In genomic region chr6:158559895-158560786, GRCh38 we compare ENCODE assay signal across 8 cellular contexts.
DNase-seq lines count a peak whose midpoint lies in the region; ATAC-seq and FAIRE-seq lines count a peak whose summit lies in the region.

A gene with protein sequence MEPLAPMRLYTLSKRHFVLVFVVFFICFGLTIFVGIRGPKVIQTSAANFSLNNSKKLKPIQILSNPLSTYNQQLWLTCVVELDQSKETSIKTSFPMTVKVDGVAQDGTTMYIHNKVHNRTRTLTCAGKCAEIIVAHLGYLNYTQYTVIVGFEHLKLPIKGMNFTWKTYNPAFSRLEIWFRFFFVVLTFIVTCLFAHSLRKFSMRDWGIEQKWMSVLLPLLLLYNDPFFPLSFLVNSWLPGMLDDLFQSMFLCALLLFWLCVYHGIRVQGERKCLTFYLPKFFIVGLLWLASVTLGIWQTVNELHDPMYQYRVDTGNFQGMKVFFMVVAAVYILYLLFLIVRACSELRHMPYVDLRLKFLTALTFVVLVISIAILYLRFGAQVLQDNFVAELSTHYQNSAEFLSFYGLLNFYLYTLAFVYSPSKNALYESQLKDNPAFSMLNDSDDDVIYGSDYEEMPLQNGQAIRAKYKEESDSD (plus strand): TSS chr6:158560091. CDS start chr6:158560225, 134 bp downstream.

- no peaks in the 10 kb centered on the region for H3K27me3 Mint-ChIP-seq in memory B cell

- ATAC-seq in HG03457 (IDR thresholded peaks at IDR 0.05; ENCODE audit: unreplicated experiment) (peak; percentile 74), memory B cell (ENCODE audit: low read depth) (peak; percentile 96)

- H3K4me1 Mint-ChIP-seq in memory B cell: peaks cover 21% of the 10 kb centered on the region

- FAIRE-seq in GM19239 (lab: Jason Lieb, UNC): peak; percentile 81

- DNase-seq in C1 segment of cervical spinal cord (lab: John Stamatoyannopoulos, UW): peak in 13 of 14 donors; percentile 19 to 87 (median 66)
- peak; percentile 84 for DNase-seq in GM19239 (ENCODE audit: insufficient read length, low spot score)
- DNase-seq in NCI-H82 treated with DMSO at 0.1 percent for 48 hours (lab: John Stamatoyannopoulos, UW; ENCODE audit: unreplicated experiment): peak; percentile 41
- DNase-seq in activated CD8-positive, alpha-beta memory T cell treated with anti-CD3 and anti-CD28 coated beads for 24 hours: peak; percentile 91
- DNase-seq in effector CD8-positive, alpha-beta T cell (lab: John Stamatoyannopoulos, UW): peak; percentile 72
- DNase-seq in memory B cell (ENCODE audit: low spot score in 2 of 2): peak; percentile 76 to 78
- DNase-seq in stimulated activated CD8-positive, alpha-beta memory T cell treated with anti-CD3 and anti-CD28 coated beads, Interleukin-12 subunit alpha, Interleukin-12 subunit beta, amount 100 ng/mL, for 24 hours (ENCODE audit: extremely low read depth): peak; percentile 70

- no peaks in the 10 kb centered on the region for H3K9me3 Mint-ChIP-seq in memory B cell

- no peaks in the 10 kb centered on the region for H3K36me3 Mint-ChIP-seq in memory B cell

- H3K4me3 Mint-ChIP-seq in memory B cell: peak within 1 kb of the TSS; percentile 89

- H3K27ac Mint-ChIP-seq in memory B cell: peak within 1 kb of the TSS; percentile 83

Comparison
In these comparisons a context has a peak if more than half of its experiments do, and no peak if none do; other contexts are left out.
1. Peak in every context shown above with its lines: DNase-seq and ATAC-seq.
2. DNase-seq: peak in every context shown above with its lines; median percentile 91 in activated CD8-positive, alpha-beta memory T cell treated with anti-CD3 and anti-CD28 coated beads for 24 hours; 84 in GM19239; 77 in memory B cell; 72 in effector CD8-positive, alpha-beta T cell; 70 in stimulated activated CD8-positive, alpha-beta memory T cell treated with anti-CD3 and anti-CD28 coated beads, Interleukin-12 subunit alpha, Interleukin-12 subunit beta, amount 100 ng/mL, for 24 hours; 66 in C1 segment of cervical spinal cord; 41 in NCI-H82 treated with DMSO at 0.1 percent for 48 hours.